In genomic region chr5:88758584-88758983, GRCh38 we compare ENCODE assay signal across 15 cellular contexts.
A peak's percentile ranks its signal among the peaks of the same experiment; 100 is the strongest.
DNase-seq lines count a peak whose midpoint lies in the region; ATAC-seq and TF ChIP-seq lines count a peak whose summit lies in the region.
"Had no signal": no experiment of that assay in that cellular context is flagged by ENCODE, and none has a peak within 500 bp of the region (broad histone marks: within the 10 kb centered on the region; RNA-seq: fewer than 3 reads in every experiment).

No MANE protein-coding gene starts in this region.

- peaks cover 11% of the 10 kb centered on the region for H3K4me1 Mint-ChIP-seq in GM23338
- peaks cover 6% of the 10 kb centered on the region for H3K4me1 Mint-ChIP-seq in memory B cell
- peaks cover 11% of the 10 kb centered on the region for H3K4me1 Mint-ChIP-seq in progenitor cell of endocrine pancreas (ENCODE audit: low read depth)
- H3K4me1 Mint-ChIP-seq: CD8-positive, alpha-beta memory T cell had no signal

- H3K27me3 ChIP-seq in GM23338 (ENCODE audit: insufficient read depth), result no peaks in the 10 kb centered on the region
- H3K27me3 ChIP-seq in OCI-LY3 (ENCODE audit: low read depth, low read length), result no peaks in the 10 kb centered on the region
- no peaks in the 10 kb centered on the region for H3K27me3 ChIP-seq in gastrocnemius medialis
- H3K27me3 ChIP-seq: BLaER1 had no signal

- peak overlapping the region; percentile 47; the same call in 1 of the 2 replicates for H2AFZ ChIP-seq in GM23338
- no peak overlapping the region for H2AFZ ChIP-seq in OCI-LY3 (ENCODE audit: low read depth, low read length)

- H3K9me2 ChIP-seq in GM23338 (ENCODE audit: insufficient read depth), result no peaks in the 10 kb centered on the region

- H3K36me3 Mint-ChIP-seq in GM23338 (ENCODE audit: low read depth) (no peaks in the 10 kb centered on the region), memory B cell (peaks cover 34% of the 10 kb centered on the region), progenitor cell of endocrine pancreas (ENCODE audit: insufficient read depth) (no peaks in the 10 kb centered on the region)
- H3K36me3 Mint-ChIP-seq: CD8-positive, alpha-beta memory T cell had no signal

- intact Hi-C loops in gastrocnemius medialis (cut with DNase I; ENCODE audit: low total_unique reads), result no loop called here

- H3K4me3 Mint-ChIP-seq in GM23338 (no peak overlapping the region), memory B cell (no peak overlapping the region), progenitor cell of endocrine pancreas (ENCODE audit: low read depth) (no peak overlapping the region)
- H3K4me3 Mint-ChIP-seq: CD8-positive, alpha-beta memory T cell had no signal

- H3K27ac ChIP-seq in GM23338 (ENCODE audit: low read depth) (no peak overlapping the region; the same call in 1 of the 2 replicates), OCI-LY3 (ENCODE audit: low read length) (0 out of 2 replicates have a peak overlapping the region, but pooled peaks have one; percentile 5), gastrocnemius medialis (peak overlapping the region; percentile 34 to 88 (median 50))
- H3K27ac ChIP-seq: A549, BLaER1 had no signal

- no peak; the same call in 2 of the 3 replicates for ATAC-seq in GM23338
- no peak for ATAC-seq in memory B cell (ENCODE audit: low read depth)
- no peak for ATAC-seq in gastrocnemius medialis
- ATAC-seq: A549, HCT116, HepG2 had no signal

- H3K27me3 Mint-ChIP-seq in GM23338 (ENCODE audit: insufficient read depth, low read depth, poor library complexity), result no peaks in the 10 kb centered on the region
- H3K27me3 Mint-ChIP-seq in memory B cell, result no peaks in the 10 kb centered on the region
- H3K27me3 Mint-ChIP-seq in progenitor cell of endocrine pancreas, result no peaks in the 10 kb centered on the region

- TF ChIP-seq POLR2A in gastrocnemius medialis (IDR thresholded peaks at IDR 0.05), result no peak

- H3K9me3 Mint-ChIP-seq in GM23338 (no peaks in the 10 kb centered on the region), memory B cell (no peaks in the 10 kb centered on the region), progenitor cell of endocrine pancreas (ENCODE audit: low read depth) (no peaks in the 10 kb centered on the region)
- H3K9me3 Mint-ChIP-seq: CD8-positive, alpha-beta memory T cell had no signal

- H3K9me3 ChIP-seq in OCI-LY3 (ENCODE audit: insufficient read depth, low read length) (no peaks in the 10 kb centered on the region), gastrocnemius medialis (no peaks in the 10 kb centered on the region)
- H3K9me3 ChIP-seq: A549, BLaER1, Caco-2 had no signal

- no peak for DNase-seq in GM23338 (ENCODE audit: low spot score)
- no peak for DNase-seq in memory B cell (ENCODE audit: low spot score in 2 of 2)
- no peak for DNase-seq in gastrocnemius medialis
- no peak for DNase-seq in NCI-H82 (lab: John Stamatoyannopoulos, UW)
- DNase-seq in NCI-H1417 (lab: John Stamatoyannopoulos, UW), result no peak
- no peak for DNase-seq in progenitor cell of endocrine pancreas (ENCODE audit: low spot score, unreplicated experiment)
- DNase-seq: Caco-2; CD8-positive, alpha-beta memory T cell; DND-41; GF-D8 had no signal

- H3K27ac Mint-ChIP-seq in GM23338 (no peak overlapping the region), memory B cell (peak overlapping the region; percentile 74), progenitor cell of endocrine pancreas (no peak overlapping the region)

- H3K79me2 ChIP-seq in GM23338 (replicated peaks; ENCODE audit: insufficient read depth), result no peaks in the 10 kb centered on the region
- peaks cover 47% of the 10 kb centered on the region for H3K79me2 ChIP-seq in OCI-LY3 (ENCODE audit: low read length)

- no peaks in the 10 kb centered on the region for H3F3A ChIP-seq in GM23338 (replicated peaks; ENCODE audit: low read depth)

- TF ChIP-seq CTCF in GM23338 (conservative IDR thresholded peaks at IDR 0.05; ENCODE audit: low read depth in 2 of 2) (no peak), OCI-LY3 (IDR thresholded peaks at IDR 0.05; ENCODE audit: low read depth, low read length) (no peak), gastrocnemius medialis (IDR thresholded peaks at IDR 0.05 in 4 of 5, conservative IDR thresholded peaks at IDR 0.05 in 1 of 5) (no peak), progenitor cell of endocrine pancreas (IDR thresholded peaks at IDR 0.05; ENCODE audit: unreplicated experiment) (no peak)

- H3K36me3 ChIP-seq in GM23338 (ENCODE audit: insufficient read depth) (no peaks in the 10 kb centered on the region), OCI-LY3 (replicated peaks; ENCODE audit: low read depth, low read length) (peaks cover 48% of the 10 kb centered on the region), gastrocnemius medialis (peaks cover 0 to 25% of the 10 kb centered on the region in 2 donors)

- H4K20me1 ChIP-seq in GM23338 (replicated peaks; ENCODE audit: insufficient read depth) (no peaks in the 10 kb centered on the region), OCI-LY3 (ENCODE audit: insufficient read depth, low read length) (no peaks in the 10 kb centered on the region)

- H3K4me2 ChIP-seq in GM23338 (no peak overlapping the region), OCI-LY3 (ENCODE audit: low read length) (no peak overlapping the region)
- H3K4me2 ChIP-seq: A549, BLaER1 had no signal

- H3K4me1 ChIP-seq in GM23338 (ENCODE audit: insufficient read depth) (peaks cover 6% of the 10 kb centered on the region; the same call in 1 of the 2 replicates), OCI-LY3 (ENCODE audit: low read length) (peaks cover 66% of the 10 kb centered on the region), gastrocnemius medialis (peaks cover 11 to 33% of the 10 kb centered on the region in 2 donors)
- H3K4me1 ChIP-seq: A549, BLaER1 had no signal

- in situ Hi-C loops in gastrocnemius medialis (cut with MboI; ENCODE audit: low sequenced_read_pairs in 4 of 4), result no loop called here

- no peak overlapping the region for H3K9ac ChIP-seq in OCI-LY3 (ENCODE audit: low read length)
- H3K9ac ChIP-seq: BLaER1 had no signal

- H3K4me3 ChIP-seq in GM23338, result no peak overlapping the region
- H3K4me3 ChIP-seq in OCI-LY3 (ENCODE audit: low read length), result no peak overlapping the region
- H3K4me3 ChIP-seq in gastrocnemius medialis, result no peak overlapping the region
- H3K4me3 ChIP-seq: A549, BLaER1 had no signal

TF ChIP-seq in GM23338, 12 proteins besides CTCF, POLR2A, EP300 and RAD21 (continues in another document):
- TF ChIP-seq CREB1 (CRISPR knock-in tag; IDR thresholded peaks at IDR 0.05; ENCODE audit: low read depth) (no peak), NANOG (IDR thresholded peaks at IDR 0.05; ENCODE audit: borderline replicate concordance) (no peak), EZH2phosphoT487 (IDR thresholded peaks at IDR 0.05; ENCODE audit: unreplicated experiment) (no peak), EZH2 (IDR thresholded peaks at IDR 0.05; ENCODE audit: low read depth, unreplicated experiment) (no peak), ZNF462 (CRISPR knock-in tag; IDR thresholded peaks at IDR 0.05) (no peak)
